14 cellular contexts compared by ENCODE assay signal in genomic region chr22:44392446-44392921, GRCh38.
DNase-seq lines count a peak whose midpoint lies in the region; ATAC-seq and TF ChIP-seq lines count a peak whose summit lies in the region.
"Had no signal": no experiment of that assay in that cellular context is flagged by ENCODE, and none has a peak within 500 bp of the region (broad histone marks: within the 10 kb centered on the region; RNA-seq: fewer than 3 reads in every experiment).

No MANE protein-coding gene starts in this region.

- intact Hi-C loops in PC-9 (cut with micrococcal nuclease; ENCODE audit: unreplicated experiment) = no loop called here
- intact Hi-C loops in CD8-positive, alpha-beta T cell (cut with DNase I, micrococcal nuclease) = no loop called here

- H3K36me3 Mint-ChIP-seq in CD8-positive, alpha-beta T cell = no peaks in the 10 kb centered on the region

- H3K4me1 Mint-ChIP-seq in CD8-positive, alpha-beta T cell (ENCODE audit: low read depth) = no peaks in the 10 kb centered on the region

- 82 to 83% methylated on average over 6 of the region's 6 CpGs for WGBS in GM23248 (ENCODE audit: low coverage in 1 of 2, low lambda C conversion rate in 2 of 2, missing lambda C conversion rate in 2 of 2), 2 experiments

- no peaks in the 10 kb centered on the region for H3K9me3 Mint-ChIP-seq in CD8-positive, alpha-beta T cell
- H3K9me3 Mint-ChIP-seq: activated T-helper 1 cell treated with anti-CD3 and anti-CD28 coated beads, Interleukin-12 subunit alpha, Interleukin-12 subunit beta, Interleukin-2, Interleukin-4 antibody, amounts not matched to agents 30 ng/mL and 10 ng/mL and 1 ng/mL, durations not matched to agents 14 hours and 24 hours and 36 hours; nephron had no signal

- POLR2A ChIA-PET in PC-9 (lab: Charles Lee; ENCODE audit: unreplicated experiment) = interaction anchor here (0.7 kb wide), 1 partner anchor 90 kb away, joined by 3 read pairs; no protein-coding TSS in a partner anchor
- POLR2A ChIA-PET in CD8-positive, alpha-beta T cell (lab: Charles Lee) = no interaction called here

- H3K4me2 ChIP-seq in GM23248 (ENCODE audit: unreplicated experiment) (no peak overlapping the region), PC-9 (peak overlapping the region; percentile 41)

- TF ChIP-seq CTCF in PC-9 (conservative IDR thresholded peaks at IDR 0.05) = no peak
- TF ChIP-seq CTCF in foreskin keratinocyte (conservative IDR thresholded peaks at IDR 0.05) = no peak
- TF ChIP-seq CTCF in CD8-positive, alpha-beta T cell (IDR thresholded peaks at IDR 0.05) = no peak

- H3K36me3 ChIP-seq in GM23248 (ENCODE audit: low read depth) (no peaks in the 10 kb centered on the region), PC-9 (ENCODE audit: low read depth) (no peaks in the 10 kb centered on the region)
- no peaks in the 10 kb centered on the region for H3K36me3 ChIP-seq in CD8-positive, alpha-beta T cell (ENCODE audit: insufficient read depth, low read length)
- H3K36me3 ChIP-seq: gastrocnemius medialis had no signal

- BruUV-seq in PC-9 (replicated peaks; lab: Mats Ljungman, UMichigan) = no TSS peak

- H3K27ac ChIP-seq in GM23248 (no peak overlapping the region), PC-9 (peak overlapping the region; percentile 35), foreskin keratinocyte (no peak overlapping the region)
- no peak overlapping the region for H3K27ac ChIP-seq in CD8-positive, alpha-beta T cell (ENCODE audit: low read depth, low read length)
- H3K27ac ChIP-seq: gastrocnemius medialis had no signal

- H3K27me3 Mint-ChIP-seq in CD8-positive, alpha-beta T cell (ENCODE audit: low read depth) = peaks cover 7% of the 10 kb centered on the region

- H3K9me2 ChIP-seq in GM23248 (ENCODE audit: insufficient read depth) (no peaks in the 10 kb centered on the region), PC-9 (ENCODE audit: insufficient read depth) (no peaks in the 10 kb centered on the region)

- no peaks in the 10 kb centered on the region for H3K4me1 ChIP-seq in GM23248 (ENCODE audit: insufficient read depth)
- H3K4me1 ChIP-seq in PC-9 (replicated peaks; ENCODE audit: insufficient read depth) = peaks cover 19% of the 10 kb centered on the region
- no peaks in the 10 kb centered on the region for H3K4me1 ChIP-seq in foreskin keratinocyte
- no peaks in the 10 kb centered on the region for H3K4me1 ChIP-seq in CD8-positive, alpha-beta T cell (ENCODE audit: insufficient read depth, low read length)
- H3K4me1 ChIP-seq: gastrocnemius medialis had no signal

- H3K9me3 ChIP-seq in GM23248 (ENCODE audit: low read depth) = no peaks in the 10 kb centered on the region
- H3K9me3 ChIP-seq in PC-9 (ENCODE audit: insufficient read depth, low read depth) = no peaks in the 10 kb centered on the region
- H3K9me3 ChIP-seq in CD8-positive, alpha-beta T cell (ENCODE audit: low read length) = no peaks in the 10 kb centered on the region
- H3K9me3 ChIP-seq: gastrocnemius medialis had no signal

- in situ Hi-C loops in GM23248 (cut with MboI) = no loop called here

- CTCF ChIA-PET in PC-9 (lab: Charles Lee) = no interaction called here
- CTCF ChIA-PET in CD8-positive, alpha-beta T cell (lab: Charles Lee) = no interaction called here

- H3K79me2 ChIP-seq in GM23248 (ENCODE audit: insufficient read depth) (no peaks in the 10 kb centered on the region), PC-9 (ENCODE audit: low read depth) (no peaks in the 10 kb centered on the region)

- H2AFZ ChIP-seq in GM23248 = no peak overlapping the region
- no peak overlapping the region for H2AFZ ChIP-seq in PC-9

- ATAC-seq in foreskin keratinocyte (peak; percentile 58), HG03565 (IDR thresholded peaks at IDR 0.05; ENCODE audit: unreplicated experiment) (no peak)
- no peak for ATAC-seq in CD8-positive, alpha-beta T cell
- ATAC-seq: activated CD8-positive, alpha-beta T cell treated with anti-CD3 and anti-CD28 coated beads, Interleukin-2, amount 10 ng/mL, durations not matched to agents 7 days and 5 days; gastrocnemius medialis had no signal

- H3F3A ChIP-seq in GM23248 (ENCODE audit: insufficient read depth) = no peaks in the 10 kb centered on the region
- peaks cover 3% of the 10 kb centered on the region; the same call in 1 of the 2 replicates for H3F3A ChIP-seq in PC-9 (ENCODE audit: insufficient read depth, low read depth)

- no peak overlapping the region for H3K9ac ChIP-seq in GM23248

- H4K20me1 ChIP-seq in GM23248 (ENCODE audit: insufficient read depth) (no peaks in the 10 kb centered on the region), PC-9 (ENCODE audit: insufficient read depth) (no peaks in the 10 kb centered on the region)

- no peak overlapping the region for H3K4me3 Mint-ChIP-seq in CD8-positive, alpha-beta T cell
- H3K4me3 Mint-ChIP-seq: activated CD8-positive, alpha-beta T cell treated with anti-CD3 and anti-CD28 coated beads, Interleukin-2, amount 10 ng/mL, durations not matched to agents 7 days and 5 days; activated T-helper 1 cell treated with anti-CD3 and anti-CD28 coated beads, Interleukin-12 subunit alpha, Interleukin-12 subunit beta, Interleukin-2, Interleukin-4 antibody, amounts not matched to agents 30 ng/mL and 10 ng/mL and 1 ng/mL, durations not matched to agents 14 hours and 24 hours and 36 hours had no signal

- H3K27ac Mint-ChIP-seq in CD8-positive, alpha-beta T cell = no peak overlapping the region
- H3K27ac Mint-ChIP-seq: activated CD8-positive, alpha-beta T cell treated with anti-CD3 and anti-CD28 coated beads, Interleukin-2, amount 10 ng/mL, durations not matched to agents 7 days and 5 days; activated T-helper 1 cell treated with anti-CD3 and anti-CD28 coated beads, Interleukin-12 subunit alpha, Interleukin-12 subunit beta, Interleukin-2, Interleukin-4 antibody, amounts not matched to agents 30 ng/mL and 10 ng/mL and 1 ng/mL, durations not matched to agents 14 hours and 24 hours and 36 hours had no signal

- DNase-seq in GM23248 (peak; percentile 11), PC-9 (peak; percentile 24 to 72), foreskin keratinocyte (peak; percentile 40 to 69), renal cortical epithelial cell (ENCODE audit: low read depth) (peak; percentile 19), NCI-H446 treated with DMSO at 0.1 percent for 48 hours (lab: John Stamatoyannopoulos, UW) (no peak)
- DNase-seq in CD8-positive, alpha-beta T cell = no peak
- DNase-seq: activated CD8-positive, alpha-beta T cell treated with anti-CD3 and anti-CD28 coated beads, Interleukin-2, amount 10 ng/mL, durations not matched to agents 7 days and 5 days; amniotic stem cell; gastrocnemius medialis; NCI-H2081 treated with DMSO at 0.1 percent for 48 hours had no signal

- no peak overlapping the region for H3K4me3 ChIP-seq in GM23248
- no peak overlapping the region for H3K4me3 ChIP-seq in PC-9
- H3K4me3 ChIP-seq in CD8-positive, alpha-beta T cell (ENCODE audit: low read depth, low read length) = no peak overlapping the region
- H3K4me3 ChIP-seq: gastrocnemius medialis, lung had no signal

- H3K27me3 ChIP-seq in GM23248 (replicated peaks; ENCODE audit: insufficient read depth) (peaks cover 12% of the 10 kb centered on the region; the same call in 1 of the 2 replicates), PC-9 (ENCODE audit: insufficient read depth, low read depth) (no peaks in the 10 kb centered on the region), foreskin keratinocyte (peaks cover 52% of the 10 kb centered on the region)
- H3K27me3 ChIP-seq in CD8-positive, alpha-beta T cell (ENCODE audit: insufficient read depth, low read length) = no peaks in the 10 kb centered on the region

Comparison
In these comparisons a context has a peak if more than half of its experiments do, and no peak if none do; other contexts are left out.
1. DNase-seq: peak in GM23248 (single experiment), PC-9 (2 of 2), foreskin keratinocyte (2 of 2) and renal cortical epithelial cell (single experiment); none in NCI-H446 treated with DMSO at 0.1 percent for 48 hours (single experiment) and CD8-positive, alpha-beta T cell (0 of 7).